7 cellular contexts compared by ENCODE assay signal in the genomic region with DNA sequence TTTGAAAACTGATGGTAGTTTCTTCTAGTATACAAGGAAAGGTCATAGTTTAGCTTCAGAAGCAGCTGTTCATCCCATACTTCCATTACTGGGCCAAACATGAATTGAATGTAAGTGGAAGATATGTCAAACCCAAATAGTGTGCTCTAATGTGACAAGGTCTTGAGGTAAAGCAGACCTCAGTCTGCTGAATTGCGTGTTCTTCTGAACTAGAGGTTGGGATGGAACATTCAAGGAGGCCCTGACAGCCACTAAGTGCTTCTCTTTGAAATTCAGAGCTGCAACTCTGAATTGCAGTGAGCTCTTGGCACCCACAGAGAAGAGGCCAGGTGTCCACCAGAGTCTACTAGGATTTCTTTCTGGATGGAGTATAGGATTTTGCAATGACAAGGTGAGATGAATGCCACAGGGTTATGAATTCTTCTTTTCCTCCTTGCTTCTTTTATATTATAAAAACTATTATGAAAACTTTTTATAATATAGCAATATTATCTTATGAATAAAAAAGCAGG.
"Had no signal": no experiment of that assay in that cellular context is flagged by ENCODE, and none has a peak within 500 bp of the region (broad histone marks: within the 10 kb centered on the region; RNA-seq: fewer than 3 reads in every experiment).

No MANE protein-coding gene starts in this region.

- H3K4me3 ChIP-seq: GM12878 had no signal

- FAIRE-seq: GM12878, GM12891, GM12892, GM18507, GM19239 had no signal

- DNase-seq: GDM1, GF-D8 had no signal

- ATAC-seq: GM12878 had no signal
